In genomic region chr10:50556238-50557120, GRCh38 we compare ENCODE assay signal across 2 cellular contexts.
A peak's percentile ranks its signal among the peaks of the same experiment; 100 is the strongest.
TF ChIP-seq lines count a peak whose summit lies in the region.

No MANE protein-coding gene starts in this region.

TF ChIP-seq in IMR-90, 13 proteins besides CTCF, POLR2A, EP300 and RAD21:
- no peak for TF ChIP-seq BHLHE40 (IDR thresholded peaks at IDR 0.05; ENCODE audit: low read depth, low read length)
- no peak for TF ChIP-seq MAFK (IDR thresholded peaks at IDR 0.05; ENCODE audit: low read depth, low read length)
- no peak for TF ChIP-seq RFX5 (IDR thresholded peaks at IDR 0.05; ENCODE audit: low read depth, low read length)
- no peak for TF ChIP-seq NFE2L2 (IDR thresholded peaks at IDR 0.05; ENCODE audit: low read depth, low read length)
- no peak for TF ChIP-seq RCOR1 (IDR thresholded peaks at IDR 0.05; ENCODE audit: insufficient replicate concordance, low read length)
- TF ChIP-seq FOS (IDR thresholded peaks at IDR 0.05; ENCODE audit: low read depth, low read length) = no peak
- no peak for TF ChIP-seq CEBPB (IDR thresholded peaks at IDR 0.05; ENCODE audit: low read depth, low read length)
- TF ChIP-seq CHD1 (IDR thresholded peaks at IDR 0.05; ENCODE audit: low read depth, low read length) = no peak
- no peak for TF ChIP-seq SMC3 (IDR thresholded peaks at IDR 0.05; ENCODE audit: low read depth, low read length)
- no peak for TF ChIP-seq ELK1 (IDR thresholded peaks at IDR 0.05; ENCODE audit: borderline replicate concordance, low read depth, low read length)
- TF ChIP-seq USF2 (IDR thresholded peaks at IDR 0.05; ENCODE audit: low read depth, low read length) = no peak
- TF ChIP-seq MXI1 (IDR thresholded peaks at IDR 0.05; ENCODE audit: borderline replicate concordance, low read depth, low read length) = no peak
TF ChIP-seq in IMR-90: peak in this region for 0.

TF ChIP-seq in H1, 55 proteins besides CTCF, POLR2A, EP300 and RAD21:
- TF ChIP-seq SUZ12 (IDR thresholded peaks at IDR 0.05; ENCODE audit: low read length) = no peak
- TF ChIP-seq NRF1 (IDR thresholded peaks at IDR 0.05; ENCODE audit: low read depth, low read length) = no peak
- no peak for TF ChIP-seq ZNF274 (IDR thresholded peaks at IDR 0.05; ENCODE audit: borderline replicate concordance, extremely low read depth, low read length)
- peak; percentile 60; the same call in 1 of the 2 replicates for TF ChIP-seq TEAD4 (IDR thresholded peaks at IDR 0.05; ENCODE audit: low read depth, low read length)
- TF ChIP-seq TBP (IDR thresholded peaks at IDR 0.05; ENCODE audit: low read depth, low read length) = no peak
- no peak for TF ChIP-seq KDM5A (IDR thresholded peaks at IDR 0.05; ENCODE audit: low read length)
TF ChIP-seq in H1: peak in this region for 1.
